Comparison of ENCODE assay signal across 18 cellular contexts in genomic region chr3:100910986-100911385, GRCh38.
DNase-seq lines count a peak whose midpoint lies in the region; ATAC-seq lines count a peak whose summit lies in the region.
"Had no signal": no experiment of that assay in that cellular context is flagged by ENCODE, and none has a peak within 500 bp of the region (broad histone marks: within the 10 kb centered on the region; RNA-seq: fewer than 3 reads in every experiment).

No MANE protein-coding gene starts in this region.

- DNase-seq in M059J (ENCODE audit: low read depth) (peak; percentile 39), astrocyte of the hippocampus (ENCODE audit: low read depth, low spot score) (peak; percentile 28), renal cortical epithelial cell (ENCODE audit: low read depth) (peak; percentile 60), HuH-7 (ENCODE audit: low spot score) (no peak), ecto neural progenitor cell (ENCODE audit: low spot score) (no peak), putamen (ENCODE audit: low spot score) (no peak)
- DNase-seq: AML-193; Caco-2; CD8-positive, alpha-beta memory T cell; DND-41; GF-D8; GM23248; H7; IMR-90 had no signal

- H3K27ac ChIP-seq in ACC112 (ENCODE audit: low read depth, low read length) = no peak overlapping the region
- H3K27ac ChIP-seq: 22Rv1, BLaER1, GM23248 had no signal

- peak overlapping the region; percentile 17 for H2AFZ ChIP-seq in ACC112 (ENCODE audit: low read length, unreplicated experiment)
- H2AFZ ChIP-seq: GM23248 had no signal

- no peak overlapping the region for H3K4me3 ChIP-seq in ACC112 (ENCODE audit: low read depth, low read length)
- H3K4me3 ChIP-seq: BLaER1, GM23248 had no signal

- H3K27me3 ChIP-seq in ACC112 (ENCODE audit: insufficient read depth, low read length) = no peaks in the 10 kb centered on the region
- H3K27me3 ChIP-seq: BLaER1 had no signal

- H3K79me2 ChIP-seq in ACC112 (ENCODE audit: control insufficient read depth, insufficient read depth, low read length, unreplicated experiment) = no peaks in the 10 kb centered on the region

- peaks cover 30% of the 10 kb centered on the region for H3K4me1 ChIP-seq in ACC112 (ENCODE audit: control insufficient read depth, insufficient read depth, low read length, unreplicated experiment)
- H3K4me1 ChIP-seq: Caco-2 had no signal

- no peaks in the 10 kb centered on the region for H3K36me3 ChIP-seq in ACC112 (ENCODE audit: insufficient read depth, low read length)
- H3K36me3 ChIP-seq: BLaER1 had no signal

- no peak for ATAC-seq in GM18498 (IDR thresholded peaks at IDR 0.05; ENCODE audit: unreplicated experiment)

Comparison
In these comparisons a context has a peak if more than half of its experiments do, and no peak if none do; other contexts are left out.
1. DNase-seq: peak in M059J (single experiment), astrocyte of the hippocampus (single experiment) and renal cortical epithelial cell (single experiment); none in HuH-7 (single experiment), ecto neural progenitor cell (single experiment) and putamen (single experiment).